ENCODE assay signal across 8 cellular contexts in genomic region chr10:83991986-83992753, GRCh38.
A peak's percentile ranks its signal among the peaks of the same experiment; 100 is the strongest.
DNase-seq lines count a peak whose midpoint lies in the region; ATAC-seq and TF ChIP-seq lines count a peak whose summit lies in the region.

No MANE protein-coding gene starts in this region.

- peak in 5 of 9 donors; percentile 15 to 30 (median 27) for TF ChIP-seq CTCF in heart right ventricle (IDR thresholded peaks at IDR 0.05)

- H3K9me3 ChIP-seq in heart right ventricle: no peaks in the 10 kb centered on the region

- no peaks in the 10 kb centered on the region for H3K36me3 ChIP-seq in heart right ventricle

- H3K4me3 ChIP-seq in heart right ventricle: no peak overlapping the region

- H3K27me3 ChIP-seq in heart right ventricle: no peaks in the 10 kb centered on the region

- 55 to 61% methylated on average over 7 of the region's 7 CpGs for WGBS in heart right ventricle, 2 donors

- no peak for ATAC-seq in heart right ventricle
- no peak for ATAC-seq in Right ventricle myocardium superior (ENCODE audit: poor library complexity)
- ATAC-seq in HG03103 (IDR thresholded peaks at IDR 0.05; ENCODE audit: low read depth, unreplicated experiment): peak; percentile 33
- ATAC-seq in esophagus mucosa: no peak
- no peak for ATAC-seq in left cardiac atrium

- no peak overlapping the region for H3K27ac ChIP-seq in heart right ventricle

- intact Hi-C loops in heart right ventricle (cut with DNase I) (no loop called here), Right ventricle myocardium superior (cut with DNase I) (no loop called here), left cardiac atrium (cut with DNase I) (no loop called here)

- H3K4me1 ChIP-seq in heart right ventricle: no peaks in the 10 kb centered on the region

- DNase-seq in heart right ventricle (no peak), Right ventricle myocardium superior (no peak), RPMI8226 (peak; percentile 7), kidney tubule cell (ENCODE audit: low spot score) (peak; percentile 45), left cardiac atrium (no peak), T-helper 9 cell (no peak)

Comparison
In these comparisons a context has a peak if more than half of its experiments do, and no peak if none do; other contexts are left out.
1. DNase-seq: peak in RPMI8226 (single experiment) and kidney tubule cell (single experiment); none in heart right ventricle (0 of 2), Right ventricle myocardium superior (single experiment), left cardiac atrium (single experiment) and T-helper 9 cell (single experiment).